ENCODE assay signal across 1 cellular context in genomic region chr15:58174709-58175108, GRCh38.
TF ChIP-seq lines count a peak whose summit lies in the region.

No MANE protein-coding gene starts in this region.

TF ChIP-seq in GM23338, 12 proteins besides CTCF, POLR2A, EP300 and RAD21 (continued from another document):
- TF ChIP-seq REST (IDR thresholded peaks at IDR 0.05; ENCODE audit: unreplicated experiment) = no peak
- no peak for TF ChIP-seq ETS1 (IDR thresholded peaks at IDR 0.05)
- TF ChIP-seq NANOG (IDR thresholded peaks at IDR 0.05; ENCODE audit: borderline replicate concordance) = no peak
- no peak for TF ChIP-seq POLR2AphosphoS5 (IDR thresholded peaks at IDR 0.05; ENCODE audit: low read depth)
- TF ChIP-seq JUNB (IDR thresholded peaks at IDR 0.05; ENCODE audit: unreplicated experiment) = no peak
- no peak for TF ChIP-seq ZNF114 (CRISPR knock-in tag; IDR thresholded peaks at IDR 0.05)
